ENCODE assay signal across 21 cellular contexts in the genomic region with DNA sequence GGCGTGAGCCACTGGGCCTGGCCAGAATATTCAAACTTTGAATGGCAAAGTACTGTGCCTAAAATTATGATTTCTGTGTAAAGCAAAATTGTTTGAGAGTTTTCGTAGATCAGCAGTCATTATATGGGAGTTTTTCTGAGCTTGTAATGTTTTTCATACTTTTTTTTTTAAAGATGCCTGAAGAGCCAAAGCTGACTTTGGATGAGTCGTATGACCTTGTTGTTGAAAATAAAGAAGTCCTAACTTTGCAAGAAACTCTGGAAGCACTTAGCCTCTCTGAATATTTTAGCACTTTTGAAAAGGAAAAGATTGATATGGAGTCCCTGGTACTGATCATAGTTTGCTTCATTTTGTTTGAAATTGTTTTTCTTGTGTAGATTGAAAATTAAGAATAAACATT. TPM values are rescaled to one million over a fixed set of nuclear protein-coding genes. Genes with fewer than 3 reads are reported as not detected.
DNase-seq lines count a peak whose midpoint lies in the region; ATAC-seq, FAIRE-seq and TF ChIP-seq lines count a peak whose summit lies in the region.
"Had no signal": no experiment of that assay in that cellular context is flagged by ENCODE, and none has a peak within 500 bp of the region (broad histone marks: within the 10 kb centered on the region; RNA-seq: fewer than 3 reads in every experiment).

No MANE protein-coding gene starts in this region.

- H3K4me3 ChIP-seq in foreskin fibroblast (ENCODE audit: low read depth in 1 of 2, low read length in 2 of 2) (no peak overlapping the region), ovary (no peak overlapping the region)
- H3K4me3 ChIP-seq: BLaER1, colonic mucosa, pancreas, right lobe of liver had no signal

- peaks cover 49% of the 10 kb centered on the region for H3K36me3 Mint-ChIP-seq in activated CD4-positive, alpha-beta T cell treated with anti-CD3 and anti-CD28 coated beads for 36 hours (ENCODE audit: low read depth)
- peaks cover 61 to 88% of the 10 kb centered on the region in 2 donors for H3K36me3 Mint-ChIP-seq in CD14-positive monocyte
- H3K36me3 Mint-ChIP-seq in activated T-helper 1 cell treated with anti-CD3 and anti-CD28 coated beads, Interleukin-12 subunit alpha, Interleukin-12 subunit beta, Interleukin-2, Interleukin-4 antibody, amounts not matched to agents 30 ng/mL and 10 ng/mL and 1 ng/mL, durations not matched to agents 14 hours and 24 hours and 36 hours (ENCODE audit: low read depth), result peaks cover 45% of the 10 kb centered on the region

- H3K27ac Mint-ChIP-seq in activated CD4-positive, alpha-beta T cell treated with anti-CD3 and anti-CD28 coated beads for 36 hours, result peak overlapping the region; percentile 21
- peak overlapping the region; percentile 43 to 86 (median 63) for H3K27ac Mint-ChIP-seq in CD14-positive monocyte
- H3K27ac Mint-ChIP-seq in activated T-helper 1 cell treated with anti-CD3 and anti-CD28 coated beads, Interleukin-12 subunit alpha, Interleukin-12 subunit beta, Interleukin-2, Interleukin-4 antibody, amounts not matched to agents 30 ng/mL and 10 ng/mL and 1 ng/mL, durations not matched to agents 14 hours and 24 hours and 36 hours, result peak overlapping the region; percentile 25
- H3K27ac Mint-ChIP-seq: T-helper 17 cell had no signal

- H3K4me1 Mint-ChIP-seq in activated CD4-positive, alpha-beta T cell treated with anti-CD3 and anti-CD28 coated beads for 36 hours, result peaks cover 9% of the 10 kb centered on the region
- H3K4me1 Mint-ChIP-seq in CD14-positive monocyte, result peaks cover 16% of the 10 kb centered on the region
- peaks cover 17% of the 10 kb centered on the region for H3K4me1 Mint-ChIP-seq in activated T-helper 1 cell treated with anti-CD3 and anti-CD28 coated beads, Interleukin-12 subunit alpha, Interleukin-12 subunit beta, Interleukin-2, Interleukin-4 antibody, amounts not matched to agents 30 ng/mL and 10 ng/mL and 1 ng/mL, durations not matched to agents 14 hours and 24 hours and 36 hours (ENCODE audit: low read depth)

- no peak for TF ChIP-seq POLR2A in ovary (IDR thresholded peaks at IDR 0.05)

- intact Hi-C loops in activated CD4-positive, alpha-beta T cell treated with anti-CD3 and anti-CD28 coated beads for 36 hours (cut with DNase I, micrococcal nuclease), result loop anchor here in 1 of 2 experiments (5.0 kb wide), 1 partner anchor 167 kb away; no protein-coding TSS in a partner anchor
- intact Hi-C loops in CD14-positive monocyte (cut with micrococcal nuclease) (no loop called here), ovary (cut with DNase I) (no loop called here)
- intact Hi-C loops in activated T-helper 1 cell treated with anti-CD3 and anti-CD28 coated beads, Interleukin-12 subunit alpha, Interleukin-12 subunit beta, Interleukin-2, Interleukin-4 antibody, amounts not matched to agents 30 ng/mL and 10 ng/mL and 1 ng/mL, durations not matched to agents 14 hours and 24 hours and 36 hours (cut with micrococcal nuclease), result no loop called here

- H3K9me3 Mint-ChIP-seq in activated CD4-positive, alpha-beta T cell treated with anti-CD3 and anti-CD28 coated beads for 36 hours (ENCODE audit: low read depth), result no peaks in the 10 kb centered on the region
- H3K9me3 Mint-ChIP-seq in CD14-positive monocyte, result no peaks in the 10 kb centered on the region
- H3K9me3 Mint-ChIP-seq in activated T-helper 1 cell treated with anti-CD3 and anti-CD28 coated beads, Interleukin-12 subunit alpha, Interleukin-12 subunit beta, Interleukin-2, Interleukin-4 antibody, amounts not matched to agents 30 ng/mL and 10 ng/mL and 1 ng/mL, durations not matched to agents 14 hours and 24 hours and 36 hours, result no peaks in the 10 kb centered on the region
- H3K9me3 Mint-ChIP-seq: activated T-cell treated with anti-CD3 and anti-CD28 coated beads, Interleukin-2, amount 50 U/mL, for 4 hours had no signal

- TF ChIP-seq CTCF in CD14-positive monocyte (IDR thresholded peaks at IDR 0.05), result no peak
- no peak for TF ChIP-seq CTCF in foreskin fibroblast (IDR thresholded peaks at IDR 0.05; ENCODE audit: low read depth, low read length)
- no peak for TF ChIP-seq CTCF in ovary (IDR thresholded peaks at IDR 0.05)

- DNase-seq in activated CD4-positive, alpha-beta T cell treated with anti-CD3 and anti-CD28 coated beads for 36 hours, result no peak
- DNase-seq in activated CD4-positive, alpha-beta T cell treated with anti-CD3 and anti-CD28 coated beads for 4 hours, result no peak
- no peak for DNase-seq in CD14-positive monocyte (ENCODE audit: low spot score)
- no peak for DNase-seq in activated T-helper 1 cell treated with anti-CD3 and anti-CD28 coated beads, Interleukin-12 subunit alpha, Interleukin-12 subunit beta, Interleukin-2, Interleukin-4 antibody, amounts not matched to agents 30 ng/mL and 10 ng/mL and 1 ng/mL, durations not matched to agents 14 hours and 24 hours and 36 hours (ENCODE audit: low spot score)
- peak; percentile 32 to 52 for DNase-seq in foreskin fibroblast
- no peak for DNase-seq in ovary
- no peak for DNase-seq in HTR-8/SVneo (ENCODE audit: insufficient read length, low spot score)
- DNase-seq in RKO (ENCODE audit: low spot score), result no peak
- DNase-seq: activated T-cell treated with anti-CD3 and anti-CD28 coated beads, Interleukin-2, amount 50 U/mL, for 4 hours; colonic mucosa; H7; mammary epithelial cell; NCI-H1436; NCI-H510A treated with DMSO at 0.1 percent for 48 hours; NK-92 treated with Interleukin-12 subunit alpha and Interleukin-12 subunit beta, amount 100 ng/mL, for 24 hours; pancreas; right lobe of liver; T-helper 17 cell had no signal

- POLR2A ChIA-PET in activated CD4-positive, alpha-beta T cell treated with anti-CD3 and anti-CD28 coated beads for 36 hours (lab: Charles Lee), result no interaction called here

- H3K27ac ChIP-seq in ovary, result no peak overlapping the region
- H3K27ac ChIP-seq: BLaER1, colonic mucosa, HL-60, pancreas, right lobe of liver had no signal

- no peak for ATAC-seq in activated CD4-positive, alpha-beta T cell treated with anti-CD3 and anti-CD28 coated beads for 36 hours
- ATAC-seq: activated T-cell treated with anti-CD3 and anti-CD28 coated beads, Interleukin-2, amount 50 U/mL, for 4 hours; pancreas; right lobe of liver; T-helper 17 cell had no signal

- FAIRE-seq in HTR-8/SVneo (lab: Jason Lieb, UNC), result no peak
- FAIRE-seq: D721Med, pancreas had no signal

- CTCF ChIA-PET in activated CD4-positive, alpha-beta T cell treated with anti-CD3 and anti-CD28 coated beads for 36 hours (lab: Charles Lee), result interaction anchor here (0.8 kb wide), 1 partner anchor 9 kb away, joined by 3 read pairs; no protein-coding TSS in a partner anchor

- 63 to 74% (median 64%) methylated on average over 3 of the region's 3 CpGs for WGBS in ovary, 3 donors

- no peaks in the 10 kb centered on the region for H3K4me1 ChIP-seq in ovary (ENCODE audit: insufficient read depth)
- H3K4me1 ChIP-seq: BLaER1, colonic mucosa, pancreas, right lobe of liver had no signal

- no peaks in the 10 kb centered on the region for H3K27me3 ChIP-seq in ovary
- H3K27me3 ChIP-seq: BLaER1, colonic mucosa, pancreas, right lobe of liver had no signal

- H3K9me3 ChIP-seq in ovary, result no peaks in the 10 kb centered on the region
- H3K9me3 ChIP-seq: BLaER1, colonic mucosa, pancreas, right lobe of liver had no signal

- no peak overlapping the region for H3K4me3 Mint-ChIP-seq in activated CD4-positive, alpha-beta T cell treated with anti-CD3 and anti-CD28 coated beads for 36 hours
- H3K4me3 Mint-ChIP-seq in CD14-positive monocyte, result no peak overlapping the region
- H3K4me3 Mint-ChIP-seq in activated T-helper 1 cell treated with anti-CD3 and anti-CD28 coated beads, Interleukin-12 subunit alpha, Interleukin-12 subunit beta, Interleukin-2, Interleukin-4 antibody, amounts not matched to agents 30 ng/mL and 10 ng/mL and 1 ng/mL, durations not matched to agents 14 hours and 24 hours and 36 hours, result no peak overlapping the region
- H3K4me3 Mint-ChIP-seq: activated T-cell treated with anti-CD3 and anti-CD28 coated beads, Interleukin-2, amount 50 U/mL, for 4 hours; T-helper 17 cell had no signal

- no peak for TF ChIP-seq EP300 in ovary (IDR thresholded peaks at IDR 0.05)

- H3K27me3 Mint-ChIP-seq in activated CD4-positive, alpha-beta T cell treated with anti-CD3 and anti-CD28 coated beads for 36 hours, result no peaks in the 10 kb centered on the region
- peaks cover 0 to 1% (median 0%) of the 10 kb centered on the region in 3 donors for H3K27me3 Mint-ChIP-seq in CD14-positive monocyte (ENCODE audit: low read depth in 3 of 3)
- H3K27me3 Mint-ChIP-seq in activated T-helper 1 cell treated with anti-CD3 and anti-CD28 coated beads, Interleukin-12 subunit alpha, Interleukin-12 subunit beta, Interleukin-2, Interleukin-4 antibody, amounts not matched to agents 30 ng/mL and 10 ng/mL and 1 ng/mL, durations not matched to agents 14 hours and 24 hours and 36 hours (ENCODE audit: insufficient read depth), result no peaks in the 10 kb centered on the region
- H3K27me3 Mint-ChIP-seq: T-helper 17 cell had no signal

- H3K36me3 ChIP-seq in ovary, result peaks cover 3% of the 10 kb centered on the region
- H3K36me3 ChIP-seq: colonic mucosa had no signal

RNA-seq across cellular contexts. Expression of a gene that starts 26.7 kb away (rescaled TPM):
- 10 to 100 TPM; 70.3 to 87.2 TPM for total RNA-seq in activated CD4-positive, alpha-beta T cell treated with anti-CD3 and anti-CD28 coated beads for 36 hours
- polyA plus RNA-seq in CD14-positive monocyte (10 to 100 TPM; 42.0 to 43.8 TPM), ovary (10 to 100 TPM; 11.5 to 37.1 TPM)
- 79.7 and 91.7 TPM in 2 replicates for total RNA-seq in activated T-helper 1 cell treated with anti-CD3 and anti-CD28 coated beads, Interleukin-12 subunit alpha, Interleukin-12 subunit beta, Interleukin-2, Interleukin-4 antibody, amounts not matched to agents 30 ng/mL and 10 ng/mL and 1 ng/mL, durations not matched to agents 14 hours and 24 hours and 36 hours
- total RNA-seq in ovary, result 10 to 100 TPM; 16.0 to 58.0 (median 51.9) TPM

RNA-seq across cellular contexts. Expression of a gene that starts 46.6 kb away (rescaled TPM):
- 10 to 100 TPM; 90.6 to 94.8 TPM for total RNA-seq in activated CD4-positive, alpha-beta T cell treated with anti-CD3 and anti-CD28 coated beads for 36 hours
- polyA plus RNA-seq in CD14-positive monocyte (10 to 100 TPM; 75.3 to 96.7 TPM), ovary (10 to 100 TPM; 31.7 to 50.6 TPM)
- total RNA-seq in activated T-helper 1 cell treated with anti-CD3 and anti-CD28 coated beads, Interleukin-12 subunit alpha, Interleukin-12 subunit beta, Interleukin-2, Interleukin-4 antibody, amounts not matched to agents 30 ng/mL and 10 ng/mL and 1 ng/mL, durations not matched to agents 14 hours and 24 hours and 36 hours, result 122 and 133 TPM in 2 replicates
- 10 to 100 TPM; 36.2 to 61.0 (median 52.5) TPM for total RNA-seq in ovary

Comparison
In these comparisons a context has a peak if more than half of its experiments do, and no peak if none do; other contexts are left out.
1. DNase-seq: peak in foreskin fibroblast (2 of 2); none in activated CD4-positive, alpha-beta T cell treated with anti-CD3 and anti-CD28 coated beads for 36 hours (single experiment), activated CD4-positive, alpha-beta T cell treated with anti-CD3 and anti-CD28 coated beads for 4 hours (0 of 2), CD14-positive monocyte (single experiment), activated T-helper 1 cell treated with anti-CD3 and anti-CD28 coated beads, Interleukin-12 subunit alpha, Interleukin-12 subunit beta, Interleukin-2, Interleukin-4 antibody, amounts not matched to agents 30 ng/mL and 10 ng/mL and 1 ng/mL, durations not matched to agents 14 hours and 24 hours and 36 hours (single experiment), ovary (0 of 5), HTR-8/SVneo (single experiment) and RKO (single experiment).
2. Peak in every context shown above with its lines, with median percentiles within 50 percentile points of each other: H3K27ac Mint-ChIP-seq.